Comparison of ENCODE assay signal across 9 cellular contexts in the genomic region with DNA sequence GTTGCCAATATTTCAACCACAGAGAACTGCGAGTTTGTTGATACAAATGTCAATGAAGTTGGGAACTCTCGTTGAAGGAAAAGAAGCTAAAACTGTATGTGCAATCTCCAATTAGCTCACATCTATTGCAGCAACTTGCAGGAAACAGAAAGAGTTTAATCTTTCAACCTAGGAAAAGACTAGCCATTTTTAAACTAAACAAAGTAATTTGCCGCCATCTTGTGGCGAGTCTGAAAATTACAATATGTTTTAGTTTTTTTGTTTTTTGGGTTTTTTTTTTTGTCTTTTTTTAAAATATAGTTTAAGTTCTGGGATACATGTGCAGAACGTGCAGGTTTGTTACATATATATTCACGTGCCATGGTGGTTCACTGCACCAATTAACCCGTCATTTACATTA.
DNase-seq lines count a peak whose midpoint lies in the region; ATAC-seq, FAIRE-seq and TF ChIP-seq lines count a peak whose summit lies in the region.
"Had no signal": no experiment of that assay in that cellular context is flagged by ENCODE, and none has a peak within 500 bp of the region (broad histone marks: within the 10 kb centered on the region; RNA-seq: fewer than 3 reads in every experiment).

No MANE protein-coding gene starts in this region.

- DNase-seq in left ventricle myocardium inferior (no peak), right cardiac atrium (no peak), NCI-H2227 (lab: John Stamatoyannopoulos, UW; ENCODE audit: unreplicated experiment) (peak; percentile 66), choroid plexus epithelial cell (ENCODE audit: low read depth) (peak; percentile 81), osteocyte (ENCODE audit: extremely low spot score, unreplicated experiment) (no peak), GM12891 (ENCODE audit: insufficient read length, low spot score) (no peak)
- no peak for DNase-seq in activated CD8-positive, alpha-beta memory T cell treated with anti-CD3 and anti-CD28 coated beads for 24 hours

- H3K4me1 Mint-ChIP-seq in osteocyte (ENCODE audit: unreplicated experiment): peaks cover 6% of the 10 kb centered on the region
- H3K4me1 Mint-ChIP-seq: central memory CD8-positive, alpha-beta T cell had no signal

- no peak overlapping the region for H3K27ac ChIP-seq in left ventricle myocardium inferior (replicated peaks)
- H3K27ac ChIP-seq in right cardiac atrium (ENCODE audit: low read length): no peak overlapping the region

- FAIRE-seq in GM12891 (lab: Jason Lieb, UNC): no peak

- no peak for ATAC-seq in right cardiac atrium
- ATAC-seq in GM21528 (IDR thresholded peaks at IDR 0.05; ENCODE audit: low FRiP score, unreplicated experiment): no peak

- TF ChIP-seq CTCF in left ventricle myocardium inferior (IDR thresholded peaks at IDR 0.05; ENCODE audit: borderline replicate concordance): peak; percentile 56
- peak; percentile 48 for TF ChIP-seq CTCF in choroid plexus epithelial cell (conservative IDR thresholded peaks at IDR 0.05; ENCODE audit: low read depth, low read length)
- TF ChIP-seq CTCF in osteocyte (IDR thresholded peaks at IDR 0.05): peak; percentile 67

- peak overlapping the region; percentile 45 for H3K27ac Mint-ChIP-seq in osteocyte (ENCODE audit: unreplicated experiment)

- H3K27me3 ChIP-seq in left ventricle myocardium inferior (ENCODE audit: low read depth) (no peaks in the 10 kb centered on the region), right cardiac atrium (ENCODE audit: control insufficient read depth, insufficient read depth) (no peaks in the 10 kb centered on the region)

- peaks cover 7% of the 10 kb centered on the region for H3K27me3 Mint-ChIP-seq in osteocyte (ENCODE audit: unreplicated experiment)
- H3K27me3 Mint-ChIP-seq: central memory CD8-positive, alpha-beta T cell had no signal

- no peaks in the 10 kb centered on the region for H3K36me3 Mint-ChIP-seq in osteocyte (ENCODE audit: unreplicated experiment)

- no peak for TF ChIP-seq POLR2A in GM12891 (IDR thresholded peaks at IDR 0.05; ENCODE audit: low read depth, low read length)

- H3K9me3 ChIP-seq in left ventricle myocardium inferior (replicated peaks) (peaks cover 28% of the 10 kb centered on the region), right cardiac atrium (ENCODE audit: control insufficient read depth, low read length) (no peaks in the 10 kb centered on the region)

- 4% methylated on average over 7 of the region's 7 CpGs for WGBS in right cardiac atrium

- H3K4me3 ChIP-seq in left ventricle myocardium inferior (no peak overlapping the region), right cardiac atrium (ENCODE audit: low read length) (no peak overlapping the region), choroid plexus epithelial cell (ENCODE audit: low read depth, low read length) (no peak overlapping the region)

- intact Hi-C loops in left ventricle myocardium inferior (cut with micrococcal nuclease): no loop called here
- intact Hi-C loops in right cardiac atrium (cut with DNase I): no loop called here

- no peaks in the 10 kb centered on the region for H3K36me3 ChIP-seq in left ventricle myocardium inferior

- H3K4me3 Mint-ChIP-seq in osteocyte (ENCODE audit: unreplicated experiment): no peak overlapping the region
- H3K4me3 Mint-ChIP-seq: central memory CD8-positive, alpha-beta T cell had no signal

- H3K4me1 ChIP-seq in left ventricle myocardium inferior (no peaks in the 10 kb centered on the region), right cardiac atrium (ENCODE audit: control insufficient read depth, insufficient read depth, low read length) (no peaks in the 10 kb centered on the region)

- peaks cover 12% of the 10 kb centered on the region for H3K9me3 Mint-ChIP-seq in osteocyte (ENCODE audit: unreplicated experiment)

TF ChIP-seq in GM12891, 5 proteins besides CTCF, POLR2A, EP300 and RAD21:
- TF ChIP-seq TAF1 (IDR thresholded peaks at IDR 0.05; ENCODE audit: low read depth, low read length): no peak
TF ChIP-seq in GM12891: peak in this region for 0.

Comparison
In these comparisons a context has a peak if more than half of its experiments do, and no peak if none do; other contexts are left out.
1. DNase-seq: peak in NCI-H2227 (single experiment) and choroid plexus epithelial cell (single experiment); none in left ventricle myocardium inferior (single experiment), right cardiac atrium (0 of 3), osteocyte (single experiment), GM12891 (single experiment) and activated CD8-positive, alpha-beta memory T cell treated with anti-CD3 and anti-CD28 coated beads for 24 hours (single experiment).
2. Peak in every context shown above with its lines, with median percentiles within 50 percentile points of each other: CTCF ChIP-seq.